ENCODE assay signal across 8 cellular contexts in genomic region chr19:11261431-11261901, GRCh38. TPM values are rescaled to one million over a fixed set of nuclear protein-coding genes. Genes with fewer than 3 reads are reported as not detected.
DNase-seq lines count a peak whose midpoint lies in the region; ATAC-seq and TF ChIP-seq lines count a peak whose summit lies in the region.

No MANE protein-coding gene starts in this region.

- intact Hi-C loops in ovary (cut with DNase I), result no loop called here

- H3K4me3 ChIP-seq in CD8-positive, alpha-beta memory T cell (ENCODE audit: low read length), result no peak overlapping the region
- peak overlapping the region; percentile 77 for H3K4me3 ChIP-seq in fibroblast of pulmonary artery (replicated peaks; ENCODE audit: low read depth, low read length)
- peak overlapping the region; percentile 91 for H3K4me3 ChIP-seq in ovary

- H3K9me3 ChIP-seq in CD8-positive, alpha-beta memory T cell (ENCODE audit: low read length), result no peaks in the 10 kb centered on the region
- no peaks in the 10 kb centered on the region for H3K9me3 ChIP-seq in ovary

- peaks cover 10% of the 10 kb centered on the region for H3K27me3 ChIP-seq in CD8-positive, alpha-beta memory T cell (ENCODE audit: insufficient read depth, low read length, poor library complexity, severe bottlenecking)
- no peaks in the 10 kb centered on the region for H3K27me3 ChIP-seq in ovary

- H3K9me3 Mint-ChIP-seq in CD8-positive, alpha-beta memory T cell, result no peaks in the 10 kb centered on the region

- WGBS in ovary, 3 donors, result 21 to 26% (median 24%) methylated on average over 14 to 16 of the region's 16 CpGs

- peaks cover 27 to 44% of the 10 kb centered on the region in 2 donors for H3K27me3 Mint-ChIP-seq in CD8-positive, alpha-beta memory T cell

- TF ChIP-seq CTCF in RWPE1 (conservative IDR thresholded peaks at IDR 0.05; ENCODE audit: low read depth) (no peak), fibroblast of pulmonary artery (IDR thresholded peaks at IDR 0.05; ENCODE audit: low read length, missing control alignments) (no peak), ovary (IDR thresholded peaks at IDR 0.05) (no peak)

- CTCF ChIA-PET in CD8-positive, alpha-beta memory T cell (lab: Charles Lee), result no interaction called here
- CTCF ChIA-PET in RWPE1 (lab: Yijun Ruan, JAX), result interaction anchor here (0.6 kb wide), 1 partner anchor 887 kb away, joined by 4 read pairs; no protein-coding TSS in a partner anchor

- ATAC-seq in GM21737 (IDR thresholded peaks at IDR 0.05; ENCODE audit: unreplicated experiment), result no peak

- no peak overlapping the region for H3K27ac ChIP-seq in CD8-positive, alpha-beta memory T cell (ENCODE audit: low read depth, low read length)
- H3K27ac ChIP-seq in RWPE1 (peak overlapping the region; percentile 95), ovary (peak overlapping the region; percentile 41 to 68)

- peaks cover 3 to 7% (median 4%) of the 10 kb centered on the region in 3 donors for H3K4me1 Mint-ChIP-seq in CD8-positive, alpha-beta memory T cell

- H3K27ac Mint-ChIP-seq in CD8-positive, alpha-beta memory T cell, result no peak overlapping the region

- peaks cover 3% of the 10 kb centered on the region for H3K4me1 ChIP-seq in CD8-positive, alpha-beta memory T cell (ENCODE audit: insufficient read depth, low read length)
- H3K4me1 ChIP-seq in ovary (ENCODE audit: insufficient read depth), result no peaks in the 10 kb centered on the region

- H3K36me3 Mint-ChIP-seq in CD8-positive, alpha-beta memory T cell, result peaks cover 0 to 2% (median 0%) of the 10 kb centered on the region in 3 donors

- TF ChIP-seq POLR2A in ovary (IDR thresholded peaks at IDR 0.05), result no peak

- no peak for TF ChIP-seq EP300 in ovary (IDR thresholded peaks at IDR 0.05)

- no peaks in the 10 kb centered on the region for H3K36me3 ChIP-seq in CD8-positive, alpha-beta memory T cell (ENCODE audit: insufficient read depth, low read length)
- H3K36me3 ChIP-seq in ovary, result no peaks in the 10 kb centered on the region

- no peak for DNase-seq in CD8-positive, alpha-beta memory T cell
- DNase-seq in RWPE1 (ENCODE audit: low spot score) (no peak), fibroblast of pulmonary artery (ENCODE audit: low read depth) (no peak), ovary (peak in 4 of 5 donors; percentile 52 to 64 (median 56)), NCI-H69 (lab: John Stamatoyannopoulos, UW) (no peak), GDM1 (lab: John Stamatoyannopoulos, UW) (no peak), germinal center (ENCODE audit: low spot score) (no peak)

- H3K4me3 Mint-ChIP-seq in CD8-positive, alpha-beta memory T cell, result peak overlapping the region; percentile 50 to 86 (median 78)

- POLR2A ChIA-PET in CD8-positive, alpha-beta memory T cell (lab: Charles Lee), result no interaction called here
- POLR2A ChIA-PET in RWPE1 (lab: Yijun Ruan, JAX; ENCODE audit: low non-redundant PET), result no interaction called here

RNA-seq across cellular contexts. Expression of gene DOCK6, which starts 0.9 kb away (rescaled TPM):
- 1 to 10 TPM; 2.3 to 3.5 TPM for total RNA-seq in CD8-positive, alpha-beta memory T cell
- polyA plus RNA-seq in CD8-positive, alpha-beta memory T cell, result 0.71 TPM
- total RNA-seq in ovary, result 10 to 100 TPM; 17.2 to 60.0 (median 38.0) TPM
- polyA plus RNA-seq in ovary, result 10 to 100 TPM; 12.8 to 18.0 TPM

RNA-seq across cellular contexts. Expression of gene ANGPTL8, which starts 22.0 kb away (rescaled TPM):
- total RNA-seq in CD8-positive, alpha-beta memory T cell, result not detected
- not detected for polyA plus RNA-seq in CD8-positive, alpha-beta memory T cell
- under 1 TPM in 3 of 7 donors, not detected in 4; 0.50 to 0.93 (median 0.51) TPM for total RNA-seq in ovary
- polyA plus RNA-seq in ovary, result under 1 TPM in 1 of 2 donors, not detected in 1; 0.86 TPM

RNA-seq across cellular contexts. Expression of gene TSPAN16, which starts 34.5 kb away (rescaled TPM):
- not detected for total RNA-seq in CD8-positive, alpha-beta memory T cell
- polyA plus RNA-seq in CD8-positive, alpha-beta memory T cell, result not detected
- total RNA-seq in ovary, result not detected
- not detected for polyA plus RNA-seq in ovary

Comparison
In these comparisons a context has a peak if more than half of its experiments do, and no peak if none do; other contexts are left out.
1. DNase-seq: peak in ovary (4 of 5); none in CD8-positive, alpha-beta memory T cell (0 of 5), RWPE1 (single experiment), fibroblast of pulmonary artery (single experiment), NCI-H69 (single experiment), GDM1 (single experiment) and germinal center (single experiment).
2. RNA of gene DOCK6, which starts 0.9 kb away (total RNA-seq): 17.2 to 60.0 TPM in ovary; 2.3 to 3.5 TPM in CD8-positive, alpha-beta memory T cell; every median in the first group is over 4 times any median in the second.